In genomic region chr9:108983885-108984284, GRCh38 we compare ENCODE assay signal across 20 cellular contexts. TPM values are rescaled to one million over a fixed set of nuclear protein-coding genes. Genes with fewer than 3 reads are reported as not detected.
A peak's percentile ranks its signal among the peaks of the same experiment; 100 is the strongest.
DNase-seq lines count a peak whose midpoint lies in the region; ATAC-seq and TF ChIP-seq lines count a peak whose summit lies in the region.
"Had no signal": no experiment of that assay in that cellular context is flagged by ENCODE, and none has a peak within 500 bp of the region (broad histone marks: within the 10 kb centered on the region; RNA-seq: fewer than 3 reads in every experiment).

No MANE protein-coding gene starts in this region.

- TF ChIP-seq POLR2A in GM18505 (IDR thresholded peaks at IDR 0.05; ENCODE audit: borderline replicate concordance, extremely low read depth, insufficient read depth, insufficient read length): no peak

- no peak overlapping the region for H3K4me3 Mint-ChIP-seq in MCF 10A (ENCODE audit: unreplicated experiment)
- H3K4me3 Mint-ChIP-seq: B cell; CD4-positive, CD25-positive, alpha-beta regulatory T cell; CD8-positive, alpha-beta T cell; GM23338; H9 had no signal

- no peak overlapping the region for H3K4me2 ChIP-seq in mammary epithelial cell (ENCODE audit: insufficient read depth, low read depth, low read length)
- H3K4me2 ChIP-seq: BLaER1, GM23338 had no signal

- CTCF ChIA-PET in mammary epithelial cell (lab: Charles Lee; ENCODE audit: low non-redundant PET) (no interaction called here), MCF 10A (lab: Yijun Ruan, JAX) (interaction anchor here (0.5 to 0.7 kb wide), 3 partner anchors 20 to 61 kb away, joined by 3 read pairs; no protein-coding TSS in a partner anchor)

- H3K4me1 Mint-ChIP-seq in MCF 10A (ENCODE audit: insufficient read depth, unreplicated experiment): no peaks in the 10 kb centered on the region
- H3K4me1 Mint-ChIP-seq: B cell; CD4-positive, CD25-positive, alpha-beta regulatory T cell; GM23338; H9 had no signal

- H3K9me3 ChIP-seq in mammary epithelial cell (replicated peaks; ENCODE audit: insufficient read depth, low read length): no peaks in the 10 kb centered on the region

- H3K36me3 Mint-ChIP-seq in MCF 10A (ENCODE audit: insufficient read depth, unreplicated experiment): peaks cover 11% of the 10 kb centered on the region
- H3K36me3 Mint-ChIP-seq: CD4-positive, CD25-positive, alpha-beta regulatory T cell; CD8-positive, alpha-beta T cell had no signal

- H3K27ac ChIP-seq in mammary epithelial cell (ENCODE audit: insufficient read depth, low read depth, low read length) (no peak overlapping the region), foreskin keratinocyte (no peak overlapping the region)
- H3K27ac ChIP-seq: 22Rv1, BLaER1, C4-2B had no signal

- dilution Hi-C loops in mammary epithelial cell (cut with HindIII; ENCODE audit: low sequenced_read_pairs): no loop called here

- no peaks in the 10 kb centered on the region for H4K20me1 ChIP-seq in mammary epithelial cell (ENCODE audit: insufficient read depth, low read length)
- H4K20me1 ChIP-seq: BLaER1 had no signal

- TF ChIP-seq CTCF in mammary epithelial cell (conservative IDR thresholded peaks at IDR 0.05 in 1 of 2, IDR thresholded peaks at IDR 0.05 in 1 of 2; ENCODE audit: extremely low read depth in 1 of 2, insufficient read depth in 1 of 2, low read depth in 1 of 2, low read length in 2 of 2) (peak in 1 of 2 donors; percentile 11), MCF 10A (IDR thresholded peaks at IDR 0.05; ENCODE audit: unreplicated experiment) (no peak), epithelial cell of esophagus (IDR thresholded peaks at IDR 0.05; ENCODE audit: insufficient read depth, low read depth, low read length, missing control alignments) (no peak), foreskin keratinocyte (conservative IDR thresholded peaks at IDR 0.05) (no peak)

- H3K27me3 Mint-ChIP-seq in MCF 10A (ENCODE audit: insufficient read depth, unreplicated experiment): no peaks in the 10 kb centered on the region
- H3K27me3 Mint-ChIP-seq: B cell; CD4-positive, CD25-positive, alpha-beta regulatory T cell had no signal

- POLR2A ChIA-PET in MCF 10A (lab: Yijun Ruan, JAX): interaction anchor here (0.5 to 2.0 kb wide), 3 partner anchors 28 to 47 kb away, joined by 3 to 5 read pairs (median 4); no protein-coding TSS in a partner anchor

- H3K27me3 ChIP-seq in mammary epithelial cell (ENCODE audit: insufficient read depth, low read length): no peaks in the 10 kb centered on the region
- H3K27me3 ChIP-seq in foreskin keratinocyte: no peaks in the 10 kb centered on the region
- H3K27me3 ChIP-seq: BLaER1 had no signal

- no peak overlapping the region for H2AFZ ChIP-seq in mammary epithelial cell (ENCODE audit: low read depth, low read length)
- H2AFZ ChIP-seq: GM23338 had no signal

- no peak overlapping the region for H3K9ac ChIP-seq in mammary epithelial cell (ENCODE audit: insufficient read depth, low read length)
- H3K9ac ChIP-seq: BLaER1 had no signal

- H3K27ac Mint-ChIP-seq in MCF 10A (ENCODE audit: low read depth, unreplicated experiment): no peak overlapping the region
- H3K27ac Mint-ChIP-seq: B cell; CD8-positive, alpha-beta T cell; GM23338; H9 had no signal

- intact Hi-C loops in mammary epithelial cell (cut with micrococcal nuclease) (no loop called here), MCF 10A (cut with micrococcal nuclease) (no loop called here)

- in situ Hi-C loops in mammary epithelial cell (cut with MboI; ENCODE audit: low sequenced_read_pairs in 2 of 2): no loop called here

- ATAC-seq in foreskin keratinocyte: peak; percentile 80
- no peak for ATAC-seq in GM18505 (IDR thresholded peaks at IDR 0.05; ENCODE audit: unreplicated experiment)
- ATAC-seq: CD8-positive, alpha-beta T cell; GM23338; HCT116 had no signal

- H3K4me3 ChIP-seq in mammary epithelial cell (replicated peaks in 1 of 3; ENCODE audit: insufficient read depth in 1 of 3, low read depth in 2 of 3, low read length in 3 of 3) (no peak overlapping the region), epithelial cell of esophagus (ENCODE audit: low read length) (no peak overlapping the region)
- H3K4me3 ChIP-seq: BLaER1, GM23338 had no signal

- H3K4me1 ChIP-seq in mammary epithelial cell (ENCODE audit: insufficient read depth, low read length) (no peaks in the 10 kb centered on the region), foreskin keratinocyte (peaks cover 14% of the 10 kb centered on the region)
- H3K4me1 ChIP-seq: BLaER1, Caco-2 had no signal

- no TSS peak for BruUV-seq in mammary epithelial cell (replicated peaks; lab: Mats Ljungman, UMichigan)
- no TSS peak for BruUV-seq in MCF 10A (replicated peaks; lab: Mats Ljungman, UMichigan)

- peak; percentile 29 for DNase-seq in mammary epithelial cell
- no peak for DNase-seq in MCF 10A (ENCODE audit: unreplicated experiment)
- peak; percentile 62 for DNase-seq in epithelial cell of esophagus (ENCODE audit: low read depth)
- peak; percentile 42 to 66 for DNase-seq in foreskin keratinocyte
- DNase-seq in kidney tubule cell (ENCODE audit: low spot score): peak; percentile 4
- DNase-seq in NCI-H2107 (lab: John Stamatoyannopoulos, UW): no peak
- DNase-seq in activated CD8-positive, alpha-beta memory T cell treated with anti-CD3 and anti-CD28 coated beads, Interleukin-2, amount 50 U/mL, for 4 hours: no peak
- DNase-seq: Caco-2; CD4-positive, CD25-positive, alpha-beta regulatory T cell; CD8-positive, alpha-beta T cell; DMS153; DND-41; H9 had no signal

- H3K79me2 ChIP-seq in mammary epithelial cell (ENCODE audit: insufficient read depth, low read length): peaks cover 4% of the 10 kb centered on the region

- peaks cover 11% of the 10 kb centered on the region for H3K36me3 ChIP-seq in mammary epithelial cell (ENCODE audit: insufficient read depth, low read length)

- no peaks in the 10 kb centered on the region for H3K9me3 Mint-ChIP-seq in MCF 10A (ENCODE audit: unreplicated experiment)
- H3K9me3 Mint-ChIP-seq: CD8-positive, alpha-beta T cell; GM23338; H9 had no signal

RNA-seq across cellular contexts. Expression of gene CTNNAL1, which starts 29.4 kb away (rescaled TPM):
- 10 to 100 TPM; 43.7 to 82.2 TPM for total RNA-seq in mammary epithelial cell
- 71.4 TPM for polyA plus RNA-seq in mammary epithelial cell
- polyA minus RNA-seq in mammary epithelial cell: 43.8 TPM
- total RNA-seq in MCF 10A (2022): 48.6 and 85.6 TPM in 2 replicates
- 154 and 199 TPM in 2 replicates for total RNA-seq in foreskin keratinocyte
- 122 and 168 TPM in 2 replicates for polyA plus RNA-seq in foreskin keratinocyte

RNA-seq across cellular contexts. Expression of gene ABITRAM, which starts 49.7 kb away (rescaled TPM):
- total RNA-seq in mammary epithelial cell (10 to 100 TPM; 13.0 to 18.5 TPM), MCF 10A (2022) (39.4 and 45.5 TPM in 2 replicates), foreskin keratinocyte (11.6 and 11.8 TPM in 2 replicates)
- polyA plus RNA-seq in mammary epithelial cell (14.1 TPM), foreskin keratinocyte (9.8 and 10.2 TPM in 2 replicates)
- polyA minus RNA-seq in mammary epithelial cell: 2.9 TPM

RNA-seq across cellular contexts. Expression of gene ELP1, which starts 50.0 kb away (rescaled TPM):
- total RNA-seq in mammary epithelial cell: 10 to 100 TPM; 24.2 to 30.2 TPM
- 17.6 TPM for polyA plus RNA-seq in mammary epithelial cell
- 23.4 TPM for polyA minus RNA-seq in mammary epithelial cell
- 36.9 and 39.6 TPM in 2 replicates for total RNA-seq in MCF 10A (2022)
- 33.4 and 39.3 TPM in 2 replicates for total RNA-seq in foreskin keratinocyte
- polyA plus RNA-seq in foreskin keratinocyte: 14.8 and 17.5 TPM in 2 replicates

Comparison
In these comparisons a context has a peak if more than half of its experiments do, and no peak if none do; other contexts are left out.
1. DNase-seq: peak in mammary epithelial cell (single experiment), epithelial cell of esophagus (single experiment), foreskin keratinocyte (2 of 2) and kidney tubule cell (single experiment); none in MCF 10A (single experiment), NCI-H2107 (single experiment) and activated CD8-positive, alpha-beta memory T cell treated with anti-CD3 and anti-CD28 coated beads, Interleukin-2, amount 50 U/mL, for 4 hours (single experiment).